In the genomic region with DNA sequence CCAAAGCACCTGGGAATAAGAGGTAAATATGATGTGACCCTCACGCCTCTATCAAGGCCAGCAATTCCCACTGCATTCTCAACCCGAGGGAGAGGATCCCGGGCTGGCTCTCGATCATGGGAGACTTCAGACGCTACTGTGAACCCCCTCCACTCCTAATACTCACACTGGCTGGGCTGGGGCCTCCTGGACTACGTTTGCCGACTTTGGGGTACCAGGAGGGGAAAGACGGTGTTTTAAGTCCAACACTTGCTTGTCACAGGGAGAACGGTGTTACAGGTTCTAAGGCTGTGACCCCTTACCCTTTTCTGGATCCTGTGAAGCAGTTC, we compare ENCODE assay signal across 8 cellular contexts. TPM values are rescaled to one million over a fixed set of nuclear protein-coding genes. Genes with fewer than 3 reads are reported as not detected.
DNase-seq lines count a peak whose midpoint lies in the region; ATAC-seq, FAIRE-seq and TF ChIP-seq lines count a peak whose summit lies in the region.

No MANE protein-coding gene starts in this region.

- TF ChIP-seq POLR2A in K562 (conservative IDR thresholded peaks at IDR 0.05) = no peak

- H3K9ac ChIP-seq in K562 (ENCODE audit: insufficient read depth in 1 of 2, low read depth in 2 of 2, low read length in 2 of 2) = peak overlapping the region; percentile 96 to 100

- ATAC-seq in K562 = peak; percentile 14
- ATAC-seq in left colon = peak; percentile 31
- ATAC-seq in HG02973 (IDR thresholded peaks at IDR 0.05; ENCODE audit: unreplicated experiment) = no peak

- H4K20me1 ChIP-seq in K562 (replicated peaks; ENCODE audit: control insufficient read depth, insufficient read depth, low read length) = peaks cover 38% of the 10 kb centered on the region

- H3K4me2 ChIP-seq in K562 (ENCODE audit: insufficient read depth, low read length) = peak overlapping the region; percentile 99

- H3K27ac ChIP-seq in ACC112 (ENCODE audit: low read depth, low read length) = peak overlapping the region; percentile 80
- H3K27ac ChIP-seq in HL-60 (replicated peaks) = peak overlapping the region; percentile 94
- H3K27ac ChIP-seq in K562 (ENCODE audit: extremely low read depth, low read depth, low read length) = peak overlapping the region; percentile 97
- H3K27ac ChIP-seq in temporal lobe (ENCODE audit: low read depth, low read length) = peak overlapping the region; percentile 90

- CTCF ChIA-PET in K562 (lab: Yijun Ruan, JAX; ENCODE audit: low intra/inter-chr PET ratio) = no interaction called here

- H3K27me3 ChIP-seq in ACC112 (ENCODE audit: insufficient read depth, low read length) (no peaks in the 10 kb centered on the region), HL-60 (ENCODE audit: insufficient read depth, poor library complexity, severe bottlenecking) (no peaks in the 10 kb centered on the region), K562 (ENCODE audit: control insufficient read depth in 2 of 2, insufficient read depth in 2 of 2, low read length in 2 of 2) (no peaks in the 10 kb centered on the region)

- H3K9me3 ChIP-seq in K562 (replicated peaks; ENCODE audit: control insufficient read depth, insufficient read depth, low read depth, low read length) = no peaks in the 10 kb centered on the region

- 0% methylated on average over 9 of the region's 9 CpGs for WGBS in K562 (ENCODE audit: insufficient coverage, low coverage, missing lambda C conversion rate)

- H3K79me2 ChIP-seq in ACC112 (ENCODE audit: control insufficient read depth, insufficient read depth, low read length, unreplicated experiment) = peaks cover 55% of the 10 kb centered on the region
- H3K79me2 ChIP-seq in K562 (ENCODE audit: control insufficient read depth, insufficient read depth, low read length) = peaks cover 56% of the 10 kb centered on the region

- no peak for DNase-seq in HL-60 (ENCODE audit: low read depth in 1 of 2, low spot score in 1 of 2)
- DNase-seq in K562 (ENCODE audit: extremely low read depth in 1 of 4, low spot score in 3 of 4) = peak in 1 of 4 experiments; percentile 67
- peak in 1 of 2 donors; percentile 28 for DNase-seq in left colon
- DNase-seq in NCI-H1436 (lab: John Stamatoyannopoulos, UW) = no peak
- DNase-seq in activated effector memory CD4-positive, alpha-beta T cell treated with Interleukin-2 at 50 U/mL for 16 hours = no peak

- BruUV-seq in K562 (replicated peaks; lab: Mats Ljungman, UMichigan) = TSS peak; percentile 75

- peaks cover 22% of the 10 kb centered on the region for H3K9me1 ChIP-seq in K562 (ENCODE audit: control insufficient read depth, insufficient read depth, low read length)

- TF ChIP-seq RAD21 in K562 (CRISPR knock-in tag; conservative IDR thresholded peaks at IDR 0.05 in 1 of 2, IDR thresholded peaks at IDR 0.05 in 1 of 2) = no peak

- in situ Hi-C loops in K562 (cut with MboI) = loop anchor here (10.0 kb wide), 1 partner anchor 80 kb away; a partner anchor contains a TSS

- no peak for FAIRE-seq in K562 (lab: Jason Lieb, UNC)

- H3K4me3 ChIP-seq in ACC112 (ENCODE audit: low read depth, low read length) = peak overlapping the region; percentile 92
- H3K4me3 ChIP-seq in HL-60 (replicated peaks; ENCODE audit: insufficient read depth, low read length) = peak overlapping the region; percentile 75
- peak overlapping the region; percentile 89 for H3K4me3 ChIP-seq in K562

- H3K4me1 ChIP-seq in ACC112 (ENCODE audit: control insufficient read depth, insufficient read depth, low read length, unreplicated experiment) (peaks cover 36% of the 10 kb centered on the region), K562 (replicated peaks in 1 of 2; ENCODE audit: control insufficient read depth in 2 of 2, insufficient read depth in 2 of 2, low read length in 2 of 2) (peaks cover 14 to 34% of the 10 kb centered on the region in 2 experiments)

- TF ChIP-seq EP300 in K562 (IDR thresholded peaks at IDR 0.05; ENCODE audit: low read length) = no peak

- POLR2A ChIA-PET in K562 (lab: Yijun Ruan, JAX) = interaction anchor here (0.6 to 3.9 kb wide), 15 partner anchors 8 to 88 kb away, joined by 3 to 44 read pairs (median 8); a partner anchor contains a TSS

- TF ChIP-seq CTCF in HL-60 (IDR thresholded peaks at IDR 0.05; ENCODE audit: insufficient read depth, low read length) = no peak
- TF ChIP-seq CTCF in K562 (IDR thresholded peaks at IDR 0.05 in 2 of 3, conservative IDR thresholded peaks at IDR 0.05 in 1 of 3; ENCODE audit: insufficient read depth in 2 of 3, low read depth in 1 of 3, low read length in 3 of 3) = no peak

- intact Hi-C loops in K562 (cut with micrococcal nuclease) = loop anchor here (2.0 kb wide), 1 partner anchor 88 kb away; no protein-coding TSS in a partner anchor
- intact Hi-C loops in left colon (cut with DNase I, micrococcal nuclease) = loop anchor here in 1 of 2 donors (10.0 kb wide), 1 partner anchor 80 kb away; a partner anchor contains a TSS

- peak overlapping the region; percentile 76 for H2AFZ ChIP-seq in ACC112 (ENCODE audit: low read length, unreplicated experiment)
- peak overlapping the region; percentile 74 for H2AFZ ChIP-seq in K562 (ENCODE audit: low read depth, low read length)

- peaks cover 34% of the 10 kb centered on the region for H3K36me3 ChIP-seq in ACC112 (ENCODE audit: insufficient read depth, low read length)
- peaks cover 66% of the 10 kb centered on the region for H3K36me3 ChIP-seq in K562 (ENCODE audit: control insufficient read depth, insufficient read depth, low read length)

RNA-seq across cellular contexts. Expression of a gene that starts 0.5 kb away (rescaled TPM):
- total RNA-seq in K562 (2011; cell fraction: chromatin; rRNA removed; ENCODE audit: low replicate concordance) = 132 and 260 TPM in 2 replicates
- total RNA-seq in K562 (2011; cell fraction: nucleolus; rRNA removed) = 93.4 and 98.8 TPM in 2 replicates
- total RNA-seq in K562 (2011; cell fraction: nucleoplasm; rRNA removed) = 176 and 303 TPM in 2 replicates
- 1,508 and 1,729 TPM in 2 replicates for total RNA-seq in K562 (2014; rRNA removed)
- total RNA-seq in K562 (2014; rRNA removed; fragmentation: Illumina TruSeq; extraction: Trizol) = 2,249 and 2,401 TPM in 2 replicates
- total RNA-seq in K562 (2015; rRNA removed; fragmentation: Illumina TruSeq; extraction: Trizol) = 2,051 and 2,139 TPM in 2 replicates
- total RNA-seq in K562 (2021) = 1,030 and 1,135 TPM in 2 replicates
- polyA plus RNA-seq in K562 (2011; rRNA removed) = 1,225 and 1,538 TPM in 2 replicates
- 364 and 765 TPM in 2 replicates for polyA plus RNA-seq in K562 (2011; cell fraction: cytosol; rRNA removed)
- 212 and 417 TPM in 2 replicates for polyA plus RNA-seq in K562 (2011; cell fraction: nucleus; rRNA removed)
- 1,935 and 2,376 TPM in 2 replicates for polyA plus RNA-seq in K562 (2012)
- 1,591 and 1,645 TPM in 2 replicates for polyA plus RNA-seq in K562 (2014; fragmentation: Illumina TruSeq; extraction: Trizol)
- 1,000 to 10,000 TPM; 2,280 to 2,416 TPM for polyA plus RNA-seq in K562 (2014; fragmentation: Nextera tagmentation; extraction: Ambion mirVana)
- polyA plus RNA-seq in K562 (2014; rRNA removed) = 1,506 and 1,626 TPM in 2 replicates
- 1,074 and 1,137 TPM in 2 replicates for polyA minus RNA-seq in K562 (2011; rRNA and poly(A)+ RNA removed)
- 239 and 257 TPM in 2 replicates for polyA minus RNA-seq in K562 (2011; cell fraction: cytosol; rRNA and poly(A)+ RNA removed)
- polyA minus RNA-seq in K562 (2011; cell fraction: nucleus; rRNA and poly(A)+ RNA removed) = 60.7 and 154 TPM in 2 replicates
- 100 to 1,000 TPM; 617 to 625 TPM for total RNA-seq in left colon
- total RNA-seq in temporal lobe = 899 TPM

RNA-seq across cellular contexts. Expression of a gene that starts 27.5 kb away (rescaled TPM):
- 116 and 247 TPM in 2 replicates for total RNA-seq in K562 (2011; cell fraction: chromatin; rRNA removed; ENCODE audit: low replicate concordance)
- 59.5 and 64.6 TPM in 2 replicates for total RNA-seq in K562 (2011; cell fraction: nucleolus; rRNA removed)
- 79.8 and 102 TPM in 2 replicates for total RNA-seq in K562 (2011; cell fraction: nucleoplasm; rRNA removed)
- 65.1 and 67.2 TPM in 2 replicates for total RNA-seq in K562 (2014; rRNA removed)
- total RNA-seq in K562 (2014; rRNA removed; fragmentation: Illumina TruSeq; extraction: Trizol) = 149 and 170 TPM in 2 replicates
- 119 and 124 TPM in 2 replicates for total RNA-seq in K562 (2015; rRNA removed; fragmentation: Illumina TruSeq; extraction: Trizol)
- 82.2 and 83.9 TPM in 2 replicates for total RNA-seq in K562 (2021)
- 95.7 and 140 TPM in 2 replicates for polyA plus RNA-seq in K562 (2011; rRNA removed)
- polyA plus RNA-seq in K562 (2011; cell fraction: cytosol; rRNA removed) = 65.5 and 79.1 TPM in 2 replicates
- 48.2 and 74.4 TPM in 2 replicates for polyA plus RNA-seq in K562 (2011; cell fraction: nucleus; rRNA removed)
- 70.3 and 108 TPM in 2 replicates for polyA plus RNA-seq in K562 (2012)
- polyA plus RNA-seq in K562 (2014; fragmentation: Illumina TruSeq; extraction: Trizol) = 148 and 152 TPM in 2 replicates
- polyA plus RNA-seq in K562 (2014; fragmentation: Nextera tagmentation; extraction: Ambion mirVana) = 100 to 1,000 TPM; 175 to 179 TPM
- polyA plus RNA-seq in K562 (2014; rRNA removed) = 105 and 109 TPM in 2 replicates
- 172 TPM in 2 replicates for polyA minus RNA-seq in K562 (2011; rRNA and poly(A)+ RNA removed)
- polyA minus RNA-seq in K562 (2011; cell fraction: cytosol; rRNA and poly(A)+ RNA removed) = 31.9 and 46.5 TPM in 2 replicates
- 44.2 and 85.0 TPM in 2 replicates for polyA minus RNA-seq in K562 (2011; cell fraction: nucleus; rRNA and poly(A)+ RNA removed)
- total RNA-seq in left colon = 1 to 10 TPM; 3.9 to 5.3 TPM
- 24.8 TPM for total RNA-seq in temporal lobe

RNA-seq across cellular contexts. Expression of a gene that starts 36.5 kb away (rescaled TPM):
- 48.9 and 100 TPM in 2 replicates for total RNA-seq in K562 (2011; cell fraction: chromatin; rRNA removed; ENCODE audit: low replicate concordance)
- total RNA-seq in K562 (2011; cell fraction: nucleolus; rRNA removed) = 50.0 and 54.2 TPM in 2 replicates
- total RNA-seq in K562 (2011; cell fraction: nucleoplasm; rRNA removed) = 77.5 and 136 TPM in 2 replicates
- total RNA-seq in K562 (2014; rRNA removed) (169 and 231 TPM in 2 replicates), K562 (2014; rRNA removed; fragmentation: Illumina TruSeq; extraction: Trizol) (280 and 322 TPM in 2 replicates), K562 (2015; rRNA removed; fragmentation: Illumina TruSeq; extraction: Trizol) (251 and 256 TPM in 2 replicates), K562 (2021) (441 and 454 TPM in 2 replicates), left colon (100 to 1,000 TPM; 149 to 160 TPM), temporal lobe (100 TPM)
- polyA plus RNA-seq in K562 (2011; rRNA removed) (163 and 170 TPM in 2 replicates), K562 (2014; fragmentation: Illumina TruSeq; extraction: Trizol) (501 and 516 TPM in 2 replicates), K562 (2014; fragmentation: Nextera tagmentation; extraction: Ambion mirVana) (100 to 1,000 TPM; 163 to 185 TPM), K562 (2014; rRNA removed) (213 and 263 TPM in 2 replicates)
- 35.7 and 66.1 TPM in 2 replicates for polyA plus RNA-seq in K562 (2011; cell fraction: cytosol; rRNA removed)
- polyA plus RNA-seq in K562 (2011; cell fraction: nucleus; rRNA removed) = 35.8 and 51.1 TPM in 2 replicates
- polyA plus RNA-seq in K562 (2012) = 358 and 436 TPM in 2 replicates
- 140 and 159 TPM in 2 replicates for polyA minus RNA-seq in K562 (2011; rRNA and poly(A)+ RNA removed)
- polyA minus RNA-seq in K562 (2011; cell fraction: cytosol; rRNA and poly(A)+ RNA removed) = 139 and 142 TPM in 2 replicates
- 24.8 and 39.2 TPM in 2 replicates for polyA minus RNA-seq in K562 (2011; cell fraction: nucleus; rRNA and poly(A)+ RNA removed)

RNA-seq across cellular contexts. Expression of a gene that starts 38.5 kb away (rescaled TPM):
- 0.72 and 1.5 TPM in 2 replicates for total RNA-seq in K562 (2011; cell fraction: chromatin; rRNA removed; ENCODE audit: low replicate concordance)
- total RNA-seq in K562 (2011; cell fraction: nucleolus; rRNA removed) = 0.66 and 0.83 TPM in 2 replicates
- total RNA-seq in K562 (2011; cell fraction: nucleoplasm; rRNA removed) = 3.8 and 4.6 TPM in 2 replicates
- 0.94 and 1.1 TPM in 2 replicates for total RNA-seq in K562 (2014; rRNA removed)
- 0.99 and 1.1 TPM in 2 replicates for total RNA-seq in K562 (2014; rRNA removed; fragmentation: Illumina TruSeq; extraction: Trizol)
- total RNA-seq in K562 (2015; rRNA removed; fragmentation: Illumina TruSeq; extraction: Trizol) = 0.47 and 1.1 TPM in 2 replicates
- total RNA-seq in K562 (2021) = 0.85 and 1.3 TPM in 2 replicates
- polyA plus RNA-seq in K562 (2011; rRNA removed) = 1.4 and 1.7 TPM in 2 replicates
- 0.25 and 0.47 TPM in 2 replicates for polyA plus RNA-seq in K562 (2011; cell fraction: cytosol; rRNA removed)
- polyA plus RNA-seq in K562 (2011; cell fraction: nucleus; rRNA removed) = 0.29 and 0.53 TPM in 2 replicates
- 0.66 and 1.1 TPM in 2 replicates for polyA plus RNA-seq in K562 (2012)
- polyA plus RNA-seq in K562 (2014; fragmentation: Illumina TruSeq; extraction: Trizol) = 0.64 and 0.83 TPM in 2 replicates
- under 1 TPM; 0.53 to 0.94 TPM for polyA plus RNA-seq in K562 (2014; fragmentation: Nextera tagmentation; extraction: Ambion mirVana)
- 0.40 and 0.84 TPM in 2 replicates for polyA plus RNA-seq in K562 (2014; rRNA removed)
- 0.53 and 1.1 TPM in 2 replicates for polyA minus RNA-seq in K562 (2011; rRNA and poly(A)+ RNA removed)
- polyA minus RNA-seq in K562 (2011; cell fraction: cytosol; rRNA and poly(A)+ RNA removed) = not detected in 2 replicates
- polyA minus RNA-seq in K562 (2011; cell fraction: nucleus; rRNA and poly(A)+ RNA removed) = not detected in 2 replicates
- 1 to 10 TPM; 1.2 to 9.6 TPM for total RNA-seq in left colon
- total RNA-seq in temporal lobe = 1.5 TPM
